Comparison of ENCODE assay signal across 8 cellular contexts in the genomic region with DNA sequence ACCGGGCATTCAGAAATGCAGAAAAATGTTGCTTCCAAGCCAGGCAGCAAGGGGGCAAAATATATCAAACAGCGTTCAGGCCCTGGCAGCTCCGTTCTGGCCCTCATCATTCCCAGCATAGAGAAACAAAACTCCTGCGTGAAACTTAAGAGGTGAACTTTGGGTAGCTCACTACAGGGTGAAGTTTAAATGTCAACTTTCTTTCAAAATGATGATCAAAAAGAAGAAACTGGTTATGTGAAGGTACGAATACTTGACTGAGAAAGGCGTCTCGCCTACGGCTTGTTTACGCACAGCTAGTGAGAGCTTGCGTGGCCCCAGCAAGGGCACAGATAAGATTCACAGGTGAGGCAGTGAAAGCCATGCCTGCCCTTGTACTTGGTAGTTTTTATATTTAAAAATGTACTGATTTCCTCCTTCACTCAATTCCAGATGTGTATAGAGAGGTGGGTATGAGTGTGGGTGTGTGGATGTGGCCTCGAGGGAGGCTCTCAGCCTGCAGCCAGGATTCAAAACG.
DNase-seq lines count a peak whose midpoint lies in the region; ATAC-seq and TF ChIP-seq lines count a peak whose summit lies in the region.

No MANE protein-coding gene starts in this region.

- ATAC-seq in GM19043 (IDR thresholded peaks at IDR 0.05; ENCODE audit: low read depth, unreplicated experiment) (peak; percentile 31), HG03097 (IDR thresholded peaks at IDR 0.05; ENCODE audit: low FRiP score, unreplicated experiment) (peak; percentile 28)
- ATAC-seq in activated CD8-positive, alpha-beta T cell treated with anti-CD3 and anti-CD28 coated beads for 36 hours, result peak; percentile 68

- H3K27ac Mint-ChIP-seq in activated CD8-positive, alpha-beta T cell treated with anti-CD3 and anti-CD28 coated beads for 36 hours, result peak overlapping the region; percentile 100
- H3K27ac Mint-ChIP-seq in nephron progenitor cell, result peak overlapping the region; percentile 45

- no peak for TF ChIP-seq CTCF in activated CD8-positive, alpha-beta T cell treated with anti-CD3 and anti-CD28 coated beads for 36 hours (IDR thresholded peaks at IDR 0.05)
- no peak for TF ChIP-seq CTCF in nephron progenitor cell (IDR thresholded peaks at IDR 0.05)

- peak; percentile 90 for DNase-seq in activated CD8-positive, alpha-beta T cell treated with anti-CD3 and anti-CD28 coated beads for 36 hours
- no peak for DNase-seq in nephron progenitor cell
- DNase-seq in NCI-H1694 (lab: John Stamatoyannopoulos, UW), result no peak
- DNase-seq in nucleus accumbens (lab: John Stamatoyannopoulos, UW), result no peak
- DNase-seq in iPS-NIHi7 (ENCODE audit: extremely low spot score), result no peak
- no peak for DNase-seq in OCI-M1 (lab: John Stamatoyannopoulos, UW)

- peak overlapping the region; percentile 78 for H3K4me3 Mint-ChIP-seq in activated CD8-positive, alpha-beta T cell treated with anti-CD3 and anti-CD28 coated beads for 36 hours
- H3K4me3 Mint-ChIP-seq in nephron progenitor cell, result no peak overlapping the region

- no peaks in the 10 kb centered on the region for H3K9me3 Mint-ChIP-seq in activated CD8-positive, alpha-beta T cell treated with anti-CD3 and anti-CD28 coated beads for 36 hours
- H3K9me3 Mint-ChIP-seq in nephron progenitor cell, result no peaks in the 10 kb centered on the region

- H3K4me1 Mint-ChIP-seq in activated CD8-positive, alpha-beta T cell treated with anti-CD3 and anti-CD28 coated beads for 36 hours (ENCODE audit: low read depth), result peaks cover 63% of the 10 kb centered on the region
- peaks cover 40% of the 10 kb centered on the region for H3K4me1 Mint-ChIP-seq in nephron progenitor cell

- POLR2A ChIA-PET in activated CD8-positive, alpha-beta T cell treated with anti-CD3 and anti-CD28 coated beads for 36 hours (lab: Charles Lee), result interaction anchor here (0.9 to 2.6 kb wide), 17 partner anchors 12 to 159 kb away, joined by 3 to 25 read pairs (median 4); partner anchors contain the start of gene NFATC1

- H3K36me3 Mint-ChIP-seq in activated CD8-positive, alpha-beta T cell treated with anti-CD3 and anti-CD28 coated beads for 36 hours (ENCODE audit: low read depth), result peaks cover 23% of the 10 kb centered on the region
- no peaks in the 10 kb centered on the region for H3K36me3 Mint-ChIP-seq in nephron progenitor cell (ENCODE audit: low read depth)

- CTCF ChIA-PET in activated CD8-positive, alpha-beta T cell treated with anti-CD3 and anti-CD28 coated beads for 36 hours (lab: Charles Lee), result interaction anchor here (0.7 to 2.8 kb wide), 12 partner anchors 15 to 149 kb away, joined by 3 to 37 read pairs (median 8); no protein-coding TSS in a partner anchor

- intact Hi-C loops in activated CD8-positive, alpha-beta T cell treated with anti-CD3 and anti-CD28 coated beads for 36 hours (cut with micrococcal nuclease), result loop anchor here (5.0 kb wide), 1 partner anchor 126 kb away; the partner anchor contains the start of gene NFATC1

- H3K27me3 Mint-ChIP-seq in activated CD8-positive, alpha-beta T cell treated with anti-CD3 and anti-CD28 coated beads for 36 hours, result no peaks in the 10 kb centered on the region
- H3K27me3 Mint-ChIP-seq in nephron progenitor cell (ENCODE audit: low read depth, poor library complexity), result peaks cover 15% of the 10 kb centered on the region
